In genomic region chr3:194181612-194182011, GRCh38 we compare ENCODE assay signal across 3 cellular contexts.
"Had no signal": no experiment of that assay in that cellular context is flagged by ENCODE, and none has a peak within 500 bp of the region (broad histone marks: within the 10 kb centered on the region; RNA-seq: fewer than 3 reads in every experiment).

No MANE protein-coding gene starts in this region.

- H3K4me3 ChIP-seq: GM12878 had no signal

- DNase-seq: GDM1, GF-D8 had no signal
